In genomic region chr7:116547347-116547746, GRCh38 we compare ENCODE assay signal across 15 cellular contexts. TPM values are rescaled to one million over a fixed set of nuclear protein-coding genes. Genes with fewer than 3 reads are reported as not detected.
A peak's percentile ranks its signal among the peaks of the same experiment; 100 is the strongest.
DNase-seq lines count a peak whose midpoint lies in the region; ATAC-seq and TF ChIP-seq lines count a peak whose summit lies in the region.
"Had no signal": no experiment of that assay in that cellular context is flagged by ENCODE, and none has a peak within 500 bp of the region (broad histone marks: within the 10 kb centered on the region; RNA-seq: fewer than 3 reads in every experiment).

No MANE protein-coding gene starts in this region.

- TF ChIP-seq CTCF in fibroblast of villous mesenchyme (IDR thresholded peaks at IDR 0.05; ENCODE audit: insufficient read depth, low read depth, low read length): no peak
- no peak for TF ChIP-seq CTCF in gastrocnemius medialis (IDR thresholded peaks at IDR 0.05 in 4 of 5, conservative IDR thresholded peaks at IDR 0.05 in 1 of 5)
- no peak for TF ChIP-seq CTCF in endothelial cell (IDR thresholded peaks at IDR 0.05; ENCODE audit: unreplicated experiment)

- no peak overlapping the region for H3K4me3 ChIP-seq in fibroblast of villous mesenchyme (ENCODE audit: low read depth, low read length)
- H3K4me3 ChIP-seq in gastrocnemius medialis: no peak overlapping the region
- H3K4me3 ChIP-seq: mucosa of descending colon had no signal

- peaks cover 9 to 14% of the 10 kb centered on the region in 2 donors for H3K4me1 ChIP-seq in gastrocnemius medialis

- no peak for TF ChIP-seq POLR2A in gastrocnemius medialis (IDR thresholded peaks at IDR 0.05)

- intact Hi-C loops in gastrocnemius medialis (cut with DNase I; ENCODE audit: low total_unique reads): no loop called here

- no peaks in the 10 kb centered on the region for H3K36me3 Mint-ChIP-seq in endothelial cell (ENCODE audit: low read depth, unreplicated experiment)
- H3K36me3 Mint-ChIP-seq: T-cell had no signal

- H3K4me1 Mint-ChIP-seq in endothelial cell (ENCODE audit: unreplicated experiment): peaks cover 17% of the 10 kb centered on the region
- H3K4me1 Mint-ChIP-seq: T-cell had no signal

- H3K9me3 Mint-ChIP-seq in endothelial cell (ENCODE audit: unreplicated experiment): no peaks in the 10 kb centered on the region
- H3K9me3 Mint-ChIP-seq: T-cell had no signal

- no peaks in the 10 kb centered on the region for H3K27me3 ChIP-seq in gastrocnemius medialis

- no peaks in the 10 kb centered on the region for H3K36me3 ChIP-seq in gastrocnemius medialis

- H3K27me3 Mint-ChIP-seq in endothelial cell (ENCODE audit: unreplicated experiment): peaks cover 1% of the 10 kb centered on the region

- in situ Hi-C loops in gastrocnemius medialis (cut with MboI; ENCODE audit: low sequenced_read_pairs in 4 of 4): no loop called here

- peak overlapping the region in 2 of 4 donors; percentile 13 to 18 for H3K27ac ChIP-seq in gastrocnemius medialis
- H3K27ac ChIP-seq: C4-2B had no signal

- ATAC-seq in gastrocnemius medialis (peak; percentile 58 to 59), GM19351 (IDR thresholded peaks at IDR 0.05; ENCODE audit: unreplicated experiment) (no peak)
- ATAC-seq: mucosa of descending colon, T-cell had no signal

- H3K4me3 Mint-ChIP-seq in endothelial cell (ENCODE audit: unreplicated experiment): no peak overlapping the region
- H3K4me3 Mint-ChIP-seq: T-cell had no signal

- H3K9me3 ChIP-seq in gastrocnemius medialis: no peaks in the 10 kb centered on the region
- H3K9me3 ChIP-seq: mucosa of descending colon had no signal

- peak; percentile 94 for DNase-seq in EH (ENCODE audit: low read depth)
- DNase-seq in RPMI7951 (ENCODE audit: low read depth): peak; percentile 79
- peak; percentile 56 for DNase-seq in fibroblast of villous mesenchyme (ENCODE audit: low read depth)
- peak in 1 of 2 donors; percentile 24 for DNase-seq in gastrocnemius medialis
- no peak for DNase-seq in cortex of kidney (lab: John Stamatoyannopoulos, UW)
- no peak for DNase-seq in endothelial cell (ENCODE audit: low spot score)
- no peak for DNase-seq in NCI-H2227 (lab: John Stamatoyannopoulos, UW; ENCODE audit: unreplicated experiment)
- DNase-seq: activated T-cell treated with anti-CD3 and anti-CD28 coated beads for 4 hours, dermis blood vessel endothelial cell, DMS79 treated with DMSO at 0.1 percent for 48 hours, mucosa of descending colon, NCI-H2227 treated with DMSO at 0.1 percent for 48 hours, T-cell had no signal

- H3K27ac Mint-ChIP-seq in endothelial cell (ENCODE audit: unreplicated experiment): no peak overlapping the region
- H3K27ac Mint-ChIP-seq: T-cell had no signal

RNA-seq across cellular contexts. Expression of gene CAV1, which starts 22.5 kb away (rescaled TPM):
- 250 and 313 TPM in 2 replicates for total RNA-seq in RPMI7951 (2014; rRNA removed; shearing (Covaris generic))
- total RNA-seq in fibroblast of villous mesenchyme: 288 and 887 TPM in 2 replicates
- 10 to 100 TPM; 64.7 to 87.8 (median 71.2) TPM for total RNA-seq in gastrocnemius medialis
- 48.2 TPM for total RNA-seq in endothelial cell (ENCODE audit: unreplicated experiment)

RNA-seq across cellular contexts. Expression of gene CAV2, which starts 47.8 kb away (rescaled TPM):
- total RNA-seq in RPMI7951 (2014; rRNA removed; shearing (Covaris generic)): 74.9 and 109 TPM in 2 replicates
- total RNA-seq in fibroblast of villous mesenchyme (130 and 224 TPM in 2 replicates), gastrocnemius medialis (10 to 100 TPM; 12.7 to 26.2 (median 14.9) TPM), endothelial cell (ENCODE audit: unreplicated experiment) (35.5 TPM)

Comparison
In these comparisons a context has a peak if more than half of its experiments do, and no peak if none do; other contexts are left out.
1. DNase-seq: peak in EH (single experiment), RPMI7951 (single experiment) and fibroblast of villous mesenchyme (single experiment); none in cortex of kidney (single experiment), endothelial cell (single experiment) and NCI-H2227 (single experiment).